In genomic region chr5:115033861-115034260, GRCh38 we compare ENCODE assay signal across 9 cellular contexts.
DNase-seq lines count a peak whose midpoint lies in the region; ATAC-seq, FAIRE-seq and TF ChIP-seq lines count a peak whose summit lies in the region.
"Had no signal": no experiment of that assay in that cellular context is flagged by ENCODE, and none has a peak within 500 bp of the region (broad histone marks: within the 10 kb centered on the region; RNA-seq: fewer than 3 reads in every experiment).

No MANE protein-coding gene starts in this region.

- H3K36me3 ChIP-seq in MM.1S (replicated peaks; ENCODE audit: insufficient read depth, low read length) (no peaks in the 10 kb centered on the region), K562 (ENCODE audit: control insufficient read depth, insufficient read depth, low read length) (no peaks in the 10 kb centered on the region)

- WGBS in K562 (ENCODE audit: insufficient coverage, low coverage, missing lambda C conversion rate) = 6% methylated on average over 4 of the region's 4 CpGs

- H3K4me2 ChIP-seq in MM.1S (ENCODE audit: low read depth, low read length) (no peak overlapping the region), K562 (ENCODE audit: insufficient read depth, low read length) (no peak overlapping the region)

- no peaks in the 10 kb centered on the region for H3K4me1 Mint-ChIP-seq in stimulated activated memory B cell treated with anti-CD40 and anti-IgM and Interleukin-4, amounts not matched to agents 10 μg/mL and 1 μg/mL and 100 μg/mL, for 72 hours

- H3K27me3 Mint-ChIP-seq in stimulated activated memory B cell treated with anti-CD40 and anti-IgM and Interleukin-4, amounts not matched to agents 10 μg/mL and 1 μg/mL and 100 μg/mL, for 72 hours = no peaks in the 10 kb centered on the region

- in situ Hi-C loops in K562 (cut with MboI) = no loop called here

- no peak for TF ChIP-seq POLR2A in K562 (conservative IDR thresholded peaks at IDR 0.05)

- peak; percentile 1 for DNase-seq in NK-92 treated with Interleukin-12 subunit alpha and Interleukin-12 subunit beta, amount 100 ng/mL, for 24 hours (lab: John Stamatoyannopoulos, UW)
- DNase-seq in NK-92 (lab: John Stamatoyannopoulos, UW; ENCODE audit: unreplicated experiment) (no peak), MM.1S (no peak), K562 (ENCODE audit: extremely low read depth in 1 of 4, low spot score in 3 of 4) (no peak)
- no peak for DNase-seq in effector CD8-positive, alpha-beta T cell (lab: John Stamatoyannopoulos, UW)
- DNase-seq: stimulated activated naive CD8-positive, alpha-beta T cell treated with anti-CD3 and anti-CD28 coated beads, Interleukin-15, Interleukin-2, amounts not matched to agents 100 U/mL and 50 U/mL, for 24 hours had no signal

- TF ChIP-seq EP300 in K562 (IDR thresholded peaks at IDR 0.05; ENCODE audit: low read length) = no peak

- no peaks in the 10 kb centered on the region for H3K9me2 ChIP-seq in MM.1S (replicated peaks; ENCODE audit: insufficient read depth, low read length)

- H3K4me3 ChIP-seq in MM.1S (ENCODE audit: low read length) (no peak overlapping the region), K562 (no peak overlapping the region)

- POLR2A ChIA-PET in K562 (lab: Yijun Ruan, JAX) = no interaction called here

- H3K9me1 ChIP-seq in K562 (ENCODE audit: control insufficient read depth, insufficient read depth, low read length) = no peaks in the 10 kb centered on the region

- no peak overlapping the region for H2AFZ ChIP-seq in MM.1S (ENCODE audit: low read length)
- H2AFZ ChIP-seq in K562 (ENCODE audit: low read depth, low read length) = no peak overlapping the region

- H3F3A ChIP-seq in MM.1S (ENCODE audit: insufficient read depth, low read length) = no peaks in the 10 kb centered on the region

- FAIRE-seq in K562 (lab: Jason Lieb, UNC) = no peak

- H3K79me2 ChIP-seq in MM.1S (ENCODE audit: low read length) (no peaks in the 10 kb centered on the region), K562 (ENCODE audit: control insufficient read depth, insufficient read depth, low read length) (no peaks in the 10 kb centered on the region)

- H3K27me3 ChIP-seq in MM.1S (replicated peaks; ENCODE audit: insufficient read depth, low read length) = no peaks in the 10 kb centered on the region
- H3K27me3 ChIP-seq in K562 (ENCODE audit: control insufficient read depth in 2 of 2, insufficient read depth in 2 of 2, low read length in 2 of 2) = no peaks in the 10 kb centered on the region

- TF ChIP-seq RAD21 in K562 (CRISPR knock-in tag; conservative IDR thresholded peaks at IDR 0.05 in 1 of 2, IDR thresholded peaks at IDR 0.05 in 1 of 2) = peak in 1 of 2 experiments; percentile 29; a peak in 1 of 4 replicates

- no TSS peak for BruUV-seq in K562 (replicated peaks; lab: Mats Ljungman, UMichigan)

- H3K4me3 Mint-ChIP-seq in stimulated activated memory B cell treated with anti-CD40 and anti-IgM and Interleukin-4, amounts not matched to agents 10 μg/mL and 1 μg/mL and 100 μg/mL, for 72 hours = no peak overlapping the region

- H4K20me1 ChIP-seq in MM.1S (ENCODE audit: insufficient read depth, low read length) (no peaks in the 10 kb centered on the region), K562 (replicated peaks; ENCODE audit: control insufficient read depth, insufficient read depth, low read length) (no peaks in the 10 kb centered on the region)

- peaks cover 10% of the 10 kb centered on the region for H3K9me3 Mint-ChIP-seq in stimulated activated memory B cell treated with anti-CD40 and anti-IgM and Interleukin-4, amounts not matched to agents 10 μg/mL and 1 μg/mL and 100 μg/mL, for 72 hours

- H3K27ac ChIP-seq in MM.1S (ENCODE audit: low read length) (no peak overlapping the region), K562 (ENCODE audit: extremely low read depth, low read depth, low read length) (no peak overlapping the region)

- intact Hi-C loops in K562 (cut with micrococcal nuclease) = no loop called here

- no peak overlapping the region for H3K9ac ChIP-seq in MM.1S (ENCODE audit: low read length)
- no peak overlapping the region for H3K9ac ChIP-seq in K562 (ENCODE audit: insufficient read depth in 1 of 2, low read depth in 2 of 2, low read length in 2 of 2)

- no peaks in the 10 kb centered on the region for H3K9me3 ChIP-seq in MM.1S (replicated peaks; ENCODE audit: insufficient read depth, low read length)
- no peaks in the 10 kb centered on the region for H3K9me3 ChIP-seq in K562 (replicated peaks; ENCODE audit: control insufficient read depth, insufficient read depth, low read depth, low read length)

- no peak for ATAC-seq in K562
- peak; percentile 67 for ATAC-seq in stimulated activated memory B cell treated with anti-CD40 and anti-IgM and Interleukin-4, amounts not matched to agents 10 μg/mL and 1 μg/mL and 100 μg/mL, for 72 hours
- no peak for ATAC-seq in HG03196 (IDR thresholded peaks at IDR 0.05; ENCODE audit: unreplicated experiment)
- no peak for ATAC-seq in GM18519 (IDR thresholded peaks at IDR 0.05; ENCODE audit: low FRiP score, unreplicated experiment)
- ATAC-seq: stimulated activated naive CD8-positive, alpha-beta T cell treated with anti-CD3 and anti-CD28 coated beads, Interleukin-15, Interleukin-2, amounts not matched to agents 100 U/mL and 50 U/mL, for 24 hours had no signal

- H3K27ac Mint-ChIP-seq in stimulated activated memory B cell treated with anti-CD40 and anti-IgM and Interleukin-4, amounts not matched to agents 10 μg/mL and 1 μg/mL and 100 μg/mL, for 72 hours = no peak overlapping the region

- CTCF ChIA-PET in K562 (lab: Yijun Ruan, JAX; ENCODE audit: low intra/inter-chr PET ratio) = no interaction called here

- 0 out of 2 replicates have a peak, but pooled peaks have one; percentile 8 for TF ChIP-seq CTCF in MM.1S (IDR thresholded peaks at IDR 0.05; ENCODE audit: low read length)
- peak in 2 of 3 experiments; percentile 25 to 33; a peak in 3 of 6 replicates for TF ChIP-seq CTCF in K562 (IDR thresholded peaks at IDR 0.05 in 2 of 3, conservative IDR thresholded peaks at IDR 0.05 in 1 of 3; ENCODE audit: insufficient read depth in 2 of 3, low read depth in 1 of 3, low read length in 3 of 3)

- no peaks in the 10 kb centered on the region for H3K36me3 Mint-ChIP-seq in stimulated activated memory B cell treated with anti-CD40 and anti-IgM and Interleukin-4, amounts not matched to agents 10 μg/mL and 1 μg/mL and 100 μg/mL, for 72 hours

- H3K4me1 ChIP-seq in MM.1S (ENCODE audit: low read length) (no peaks in the 10 kb centered on the region), K562 (replicated peaks in 1 of 2; ENCODE audit: control insufficient read depth in 2 of 2, insufficient read depth in 2 of 2, low read length in 2 of 2) (no peaks in the 10 kb centered on the region)

TF ChIP-seq in K562, 482 proteins besides CTCF, POLR2A, EP300 and RAD21 (continues in another document):
- TF ChIP-seq ILF3 (IDR thresholded peaks at IDR 0.05; ENCODE audit: borderline replicate concordance) = no peak
- no peak for TF ChIP-seq RBM39 (optimal IDR thresholded peaks at IDR 0.05; ENCODE audit: low read depth, low read length)
- no peak for TF ChIP-seq ZNF277 (CRISPR knock-in tag; IDR thresholded peaks at IDR 0.05; ENCODE audit: borderline replicate concordance)
- TF ChIP-seq ZNF3 (CRISPR knock-in tag; IDR thresholded peaks at IDR 0.05) = no peak
- TF ChIP-seq ZNF668 (CRISPR knock-in tag; IDR thresholded peaks at IDR 0.05) = no peak
- no peak for TF ChIP-seq GABPB1 (CRISPR knock-in tag; IDR thresholded peaks at IDR 0.05)
- no peak for TF ChIP-seq GMEB1 (CRISPR knock-in tag; IDR thresholded peaks at IDR 0.05)
